ENCODE assay signal across 8 cellular contexts in the genomic region with DNA sequence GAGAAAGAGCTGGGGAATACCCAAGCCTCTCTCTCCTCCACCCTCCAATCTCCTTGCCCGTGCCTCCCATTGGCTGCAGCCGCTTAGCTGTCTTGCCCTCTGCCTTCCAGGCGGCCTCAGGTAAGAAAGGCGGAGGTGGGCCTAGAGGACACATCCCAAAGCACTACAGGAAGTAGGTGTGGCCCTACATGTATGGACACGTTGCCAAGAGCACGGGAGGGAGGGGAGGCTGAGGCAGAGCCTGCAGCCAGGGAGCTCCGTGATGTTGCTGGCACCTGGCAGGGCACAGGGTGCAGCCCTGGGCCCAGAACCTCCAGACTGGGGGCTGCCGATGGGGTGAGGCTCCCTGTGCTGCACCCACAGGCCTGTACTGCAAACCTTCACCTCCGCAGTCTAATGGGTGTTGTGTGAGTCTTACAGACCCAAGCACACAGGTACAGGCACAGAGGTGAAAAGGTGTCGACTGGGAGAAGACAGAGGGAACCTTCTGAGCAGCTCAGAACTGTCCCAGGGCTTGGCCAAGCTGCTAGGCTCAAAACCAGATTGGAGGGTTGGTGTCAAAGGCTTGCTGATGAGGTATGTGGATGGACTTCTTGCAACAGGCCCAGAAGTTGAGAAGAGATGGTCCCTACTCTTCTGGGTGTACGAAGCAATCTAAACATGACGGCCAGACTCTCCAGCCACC. TPM values are rescaled to one million over a fixed set of nuclear protein-coding genes. Genes with fewer than 3 reads are reported as not detected.
A peak's percentile ranks its signal among the peaks of the same experiment; 100 is the strongest.
DNase-seq lines count a peak whose midpoint lies in the region; ATAC-seq and TF ChIP-seq lines count a peak whose summit lies in the region.
"Had no signal": no experiment of that assay in that cellular context is flagged by ENCODE, and none has a peak within 500 bp of the region (broad histone marks: within the 10 kb centered on the region; RNA-seq: fewer than 3 reads in every experiment).

No MANE protein-coding gene starts in this region.

- WGBS in H9 (ENCODE audit: extremely low coverage, insufficient read length, low lambda C conversion rate): no CpG with 5 or more reads among the region's 12 CpGs

- peak overlapping the region; percentile 72 to 75 for H3K4me3 Mint-ChIP-seq in H9
- no peak overlapping the region for H3K4me3 Mint-ChIP-seq in endothelial cell (ENCODE audit: unreplicated experiment)
- H3K4me3 Mint-ChIP-seq in stimulated activated memory B cell treated with anti-CD40 and anti-IgM and Interleukin-4, amounts not matched to agents 10 μg/mL and 1 μg/mL and 100 μg/mL, for 72 hours: peak overlapping the region; percentile 75

- H3K79me2 ChIP-seq in H9 (ENCODE audit: insufficient read depth, low read length): no peaks in the 10 kb centered on the region

- H3K9me3 Mint-ChIP-seq in H9 (peaks cover 0 to 2% of the 10 kb centered on the region in 2 experiments; a peak in 1 of 5 replicates), endothelial cell (ENCODE audit: unreplicated experiment) (no peaks in the 10 kb centered on the region)
- H3K9me3 Mint-ChIP-seq in stimulated activated memory B cell treated with anti-CD40 and anti-IgM and Interleukin-4, amounts not matched to agents 10 μg/mL and 1 μg/mL and 100 μg/mL, for 72 hours: no peaks in the 10 kb centered on the region

- no peak overlapping the region for H3K14ac ChIP-seq in H9 (ENCODE audit: insufficient read depth, low read length)

- peaks cover 41% of the 10 kb centered on the region for H3K27me3 Mint-ChIP-seq in H9 (ENCODE audit: low read depth)
- H3K27me3 Mint-ChIP-seq in endothelial cell (ENCODE audit: unreplicated experiment): peaks cover 23% of the 10 kb centered on the region
- H3K27me3 Mint-ChIP-seq in stimulated activated memory B cell treated with anti-CD40 and anti-IgM and Interleukin-4, amounts not matched to agents 10 μg/mL and 1 μg/mL and 100 μg/mL, for 72 hours: no peaks in the 10 kb centered on the region

- H3K27ac Mint-ChIP-seq in H9: no peak overlapping the region
- H3K27ac Mint-ChIP-seq in endothelial cell (ENCODE audit: unreplicated experiment): peak overlapping the region; percentile 24
- peak overlapping the region; percentile 85 for H3K27ac Mint-ChIP-seq in stimulated activated memory B cell treated with anti-CD40 and anti-IgM and Interleukin-4, amounts not matched to agents 10 μg/mL and 1 μg/mL and 100 μg/mL, for 72 hours

- H4K5ac ChIP-seq in H9 (ENCODE audit: insufficient read length, low read depth, low read length): no peak overlapping the region

- no peak overlapping the region for H3T11ph ChIP-seq in H9 (ENCODE audit: low read length)

- no peak overlapping the region for H2AK5ac ChIP-seq in H9 (ENCODE audit: insufficient read length, low read length)

- H2BK5ac ChIP-seq in H9 (ENCODE audit: insufficient read length, low read length): no peak overlapping the region

- H3K36me3 Mint-ChIP-seq in H9 (ENCODE audit: insufficient read depth in 1 of 3, low read depth in 3 of 3): no peaks in the 10 kb centered on the region; a peak in 1 of 7 replicates
- H3K36me3 Mint-ChIP-seq in endothelial cell (ENCODE audit: low read depth, unreplicated experiment): peaks cover 6% of the 10 kb centered on the region
- H3K36me3 Mint-ChIP-seq in stimulated activated memory B cell treated with anti-CD40 and anti-IgM and Interleukin-4, amounts not matched to agents 10 μg/mL and 1 μg/mL and 100 μg/mL, for 72 hours: no peaks in the 10 kb centered on the region

- no peak overlapping the region for H3K9ac ChIP-seq in H9 (ENCODE audit: extremely low read depth, insufficient read length, low read length)

- H3K9me3 ChIP-seq in H9 (ENCODE audit: control insufficient read depth, low read depth, low read length): no peaks in the 10 kb centered on the region

- no peak overlapping the region for H3K4ac ChIP-seq in H9 (ENCODE audit: low read depth, low read length)

- no peaks in the 10 kb centered on the region for H4K20me1 ChIP-seq in H9 (ENCODE audit: control insufficient read depth, insufficient read depth, insufficient read length)

- H3K56ac ChIP-seq in H9 (ENCODE audit: insufficient read length, low read depth, low read length): no peak overlapping the region

- H3K23ac ChIP-seq in H9 (ENCODE audit: insufficient read length, low read depth, low read length): no peak overlapping the region

- ATAC-seq in stimulated activated memory B cell treated with anti-CD40 and anti-IgM and Interleukin-4, amounts not matched to agents 10 μg/mL and 1 μg/mL and 100 μg/mL, for 72 hours: no peak
- ATAC-seq in HG02571 (IDR thresholded peaks at IDR 0.05; ENCODE audit: unreplicated experiment): no peak
- ATAC-seq in GM18868 (IDR thresholded peaks at IDR 0.05; ENCODE audit: unreplicated experiment): no peak

- no peak overlapping the region for H2BK15ac ChIP-seq in H9 (ENCODE audit: low read depth, low read length)

- H2AFZ ChIP-seq in H9 (ENCODE audit: low read length): no peak overlapping the region

- no peaks in the 10 kb centered on the region for H3K79me1 ChIP-seq in H9 (ENCODE audit: insufficient read depth, low read depth, low read length, poor library complexity, severe bottlenecking)

- DNase-seq in H9 (peak; percentile 97), NCI-H526 (lab: John Stamatoyannopoulos, UW) (peak; percentile 77 to 82), endothelial cell (ENCODE audit: low spot score) (no peak), A172 (ENCODE audit: low spot score) (no peak)
- DNase-seq: NCI-H1048 had no signal

- no peak overlapping the region for H2BK120ac ChIP-seq in H9 (ENCODE audit: low read depth, low read length, poor library complexity, severe bottlenecking)

- peaks cover 4% of the 10 kb centered on the region; the same call in 1 of the 2 replicates for H3K27me3 ChIP-seq in H9 (ENCODE audit: insufficient read depth, low read length)

- H3K23me2 ChIP-seq in H9 (ENCODE audit: insufficient read length, low read depth, low read length, poor library complexity, severe bottlenecking): peaks cover 4% of the 10 kb centered on the region

- H3K4me1 Mint-ChIP-seq in H9 (peaks cover 10 to 23% of the 10 kb centered on the region in 2 experiments), endothelial cell (ENCODE audit: unreplicated experiment) (peaks cover 6% of the 10 kb centered on the region)
- H3K4me1 Mint-ChIP-seq in stimulated activated memory B cell treated with anti-CD40 and anti-IgM and Interleukin-4, amounts not matched to agents 10 μg/mL and 1 μg/mL and 100 μg/mL, for 72 hours: peaks cover 47% of the 10 kb centered on the region

- no peak overlapping the region for H4K91ac ChIP-seq in H9 (ENCODE audit: insufficient read length, low read depth, low read length)

- TF ChIP-seq CTCF in H9 (conservative IDR thresholded peaks at IDR 0.05) (no peak), endothelial cell (IDR thresholded peaks at IDR 0.05; ENCODE audit: unreplicated experiment) (no peak)

- H2BK20ac ChIP-seq in H9 (ENCODE audit: low read depth, low read length, poor library complexity, severe bottlenecking): no peak overlapping the region

- no peak overlapping the region for H3K4me2 ChIP-seq in H9 (ENCODE audit: insufficient read depth, insufficient read length, low read length)

- H2BK12ac ChIP-seq in H9 (ENCODE audit: insufficient read length, low read depth, low read length): no peak overlapping the region

- H3K4me1 ChIP-seq in H9 (ENCODE audit: insufficient read depth, low read length): no peaks in the 10 kb centered on the region

- no peak overlapping the region for H3K18ac ChIP-seq in H9 (ENCODE audit: insufficient read length, low read depth, low read length)

- H3K27ac ChIP-seq in H9 (ENCODE audit: insufficient read length, low read depth, low read length): no peak overlapping the region

- no peak overlapping the region for H4K8ac ChIP-seq in H9 (replicated peaks; ENCODE audit: insufficient read length, low read depth, low read length)

RNA-seq across cellular contexts. Expression of gene FOXK2, which starts 23.5 kb away (rescaled TPM):
- total RNA-seq in H9 (2021): 59.6 and 72.0 TPM in 2 replicates
- total RNA-seq in endothelial cell (ENCODE audit: unreplicated experiment): 64.3 TPM
- 33.6 and 37.0 TPM in 2 replicates for total RNA-seq in A172 (2014; rRNA removed; shearing (Covaris generic))

RNA-seq across cellular contexts. Expression of gene NARF, which starts 37.4 kb away (rescaled TPM):
- total RNA-seq in H9 (2021) (124 and 129 TPM in 2 replicates), endothelial cell (ENCODE audit: unreplicated experiment) (88.7 TPM)
- total RNA-seq in A172 (2014; rRNA removed; shearing (Covaris generic)): 55.7 and 59.0 TPM in 2 replicates

RNA-seq across cellular contexts. Expression of gene CYBC1, which starts 45.4 kb away (rescaled TPM):
- total RNA-seq in H9 (2021) (80.4 and 81.7 TPM in 2 replicates), endothelial cell (ENCODE audit: unreplicated experiment) (75.7 TPM)
- 56.7 and 121 TPM in 2 replicates for total RNA-seq in A172 (2014; rRNA removed; shearing (Covaris generic))

Comparison
In these comparisons a context has a peak if more than half of its experiments do, and no peak if none do; other contexts are left out.
1. DNase-seq: peak in H9 (single experiment) and NCI-H526 (2 of 2); none in endothelial cell (single experiment) and A172 (single experiment).
2. H3K27ac Mint-ChIP-seq: peak in endothelial cell (single experiment) and stimulated activated memory B cell treated with anti-CD40 and anti-IgM and Interleukin-4, amounts not matched to agents 10 μg/mL and 1 μg/mL and 100 μg/mL, for 72 hours (single experiment); none in H9 (0 of 3).